ENCODE assay signal across 10 cellular contexts in the genomic region with DNA sequence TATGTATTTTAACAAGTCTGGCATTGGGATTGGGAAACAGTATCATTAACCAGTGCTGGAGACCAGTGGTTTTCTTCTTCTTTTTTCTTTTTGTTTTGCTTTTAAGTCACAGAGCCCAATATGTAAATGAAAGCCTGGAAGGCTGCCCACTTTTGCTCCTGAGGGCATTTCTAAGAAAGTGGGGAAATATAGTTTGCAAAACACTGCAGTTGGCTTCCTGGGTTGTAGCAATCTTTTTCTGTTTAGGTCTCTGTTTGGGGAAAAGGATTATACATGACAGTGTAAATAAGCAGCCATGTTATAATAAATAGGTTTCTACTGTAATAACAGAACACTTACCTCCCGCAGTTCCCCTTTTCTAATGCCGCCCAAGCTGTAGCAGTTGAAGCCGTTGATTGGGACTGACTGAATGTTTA.
DNase-seq lines count a peak whose midpoint lies in the region; ATAC-seq lines count a peak whose summit lies in the region.
"Had no signal": no experiment of that assay in that cellular context is flagged by ENCODE, and none has a peak within 500 bp of the region (broad histone marks: within the 10 kb centered on the region; RNA-seq: fewer than 3 reads in every experiment).

No MANE protein-coding gene starts in this region.

- intact Hi-C loops in sciatic nerve (cut with DNase I): no loop called here

- ATAC-seq in GM21360 (IDR thresholded peaks at IDR 0.05; ENCODE audit: unreplicated experiment) (peak; percentile 80), sciatic nerve (peak; percentile 15)

- DNase-seq in LHCN-M2 (ENCODE audit: low read depth) (peak; percentile 32), astrocyte of the hippocampus (ENCODE audit: low read depth, low spot score) (peak; percentile 65), sciatic nerve (ENCODE audit: low spot score) (no peak), NCI-H446 treated with DMSO at 0.1 percent for 48 hours (lab: John Stamatoyannopoulos, UW) (no peak), glomerular visceral epithelial cell (ENCODE audit: extremely low spot score) (no peak)
- DNase-seq in effector CD4-positive, alpha-beta T cell: no peak
- DNase-seq: NCI-H187, right lobe of liver, SHP77 treated with DMSO at 0.1 percent for 48 hours had no signal

Comparison
In these comparisons a context has a peak if more than half of its experiments do, and no peak if none do; other contexts are left out.
1. DNase-seq: peak in LHCN-M2 (single experiment) and astrocyte of the hippocampus (single experiment); none in sciatic nerve (single experiment), NCI-H446 treated with DMSO at 0.1 percent for 48 hours (single experiment), glomerular visceral epithelial cell (single experiment) and effector CD4-positive, alpha-beta T cell (single experiment).